In genomic region chr1:145997156-145998023, GRCh38 we compare ENCODE assay signal across 1 cellular context.
TF ChIP-seq lines count a peak whose summit lies in the region.

No MANE protein-coding gene starts in this region.

TF ChIP-seq in liver, 16 proteins besides CTCF, POLR2A, EP300 and RAD21 (continued from another document):
- TF ChIP-seq MAX (IDR thresholded peaks at IDR 0.05) = no peak
